Comparison of ENCODE assay signal across 29 cellular contexts in the genomic region with DNA sequence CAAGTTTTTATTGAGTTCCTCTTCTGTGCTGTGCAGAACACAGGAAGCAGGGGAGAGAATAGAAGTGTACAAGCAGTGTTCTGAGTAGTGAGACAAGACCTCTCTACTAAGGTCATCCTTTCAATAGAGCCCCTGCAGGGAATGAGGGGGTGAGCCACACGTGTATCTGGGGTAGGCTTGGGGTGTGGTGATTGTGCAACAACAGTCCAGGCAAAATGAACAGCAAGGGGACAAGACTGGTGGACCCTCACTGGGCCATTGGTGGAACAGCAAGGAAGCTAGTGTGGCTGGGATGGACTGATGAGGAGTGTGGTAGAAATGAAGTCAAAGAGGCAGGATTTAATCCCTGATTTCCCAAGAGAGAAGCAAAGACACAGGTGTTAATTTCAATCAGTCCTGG. TPM values are rescaled to one million over a fixed set of nuclear protein-coding genes. Genes with fewer than 3 reads are reported as not detected.
A peak's percentile ranks its signal among the peaks of the same experiment; 100 is the strongest.
DNase-seq lines count a peak whose midpoint lies in the region; ATAC-seq and TF ChIP-seq lines count a peak whose summit lies in the region.
"Had no signal": no experiment of that assay in that cellular context is flagged by ENCODE, and none has a peak within 500 bp of the region (broad histone marks: within the 10 kb centered on the region; RNA-seq: fewer than 3 reads in every experiment).

No MANE protein-coding gene starts in this region.

- peaks cover 33% of the 10 kb centered on the region for H3K36me3 Mint-ChIP-seq in activated CD4-positive, alpha-beta T cell treated with anti-CD3 and anti-CD28 coated beads for 36 hours (ENCODE audit: low read depth)
- H3K36me3 Mint-ChIP-seq in CD4-positive, alpha-beta memory T cell, result peaks cover 45 to 78% of the 10 kb centered on the region in 2 donors
- H3K36me3 Mint-ChIP-seq in activated CD8-positive, alpha-beta T cell treated with anti-CD3 and anti-CD28 coated beads for 36 hours (ENCODE audit: low read depth), result peaks cover 25% of the 10 kb centered on the region
- H3K36me3 Mint-ChIP-seq in memory B cell (peaks cover 24% of the 10 kb centered on the region), nephron progenitor cell (ENCODE audit: low read depth) (peaks cover 71% of the 10 kb centered on the region)

- H3K27me3 ChIP-seq in CD4-positive, alpha-beta memory T cell (ENCODE audit: insufficient read depth, low read length), result no peaks in the 10 kb centered on the region
- H3K27me3 ChIP-seq: adrenal gland, colonic mucosa, esophagus squamous epithelium, left lung, sigmoid colon had no signal

- no peaks in the 10 kb centered on the region for H3K27me3 Mint-ChIP-seq in activated CD4-positive, alpha-beta T cell treated with anti-CD3 and anti-CD28 coated beads for 36 hours
- no peaks in the 10 kb centered on the region for H3K27me3 Mint-ChIP-seq in CD4-positive, alpha-beta memory T cell
- no peaks in the 10 kb centered on the region for H3K27me3 Mint-ChIP-seq in activated CD8-positive, alpha-beta T cell treated with anti-CD3 and anti-CD28 coated beads for 36 hours
- H3K27me3 Mint-ChIP-seq in memory B cell (no peaks in the 10 kb centered on the region), nephron progenitor cell (ENCODE audit: low read depth, poor library complexity) (no peaks in the 10 kb centered on the region)

- H3K36me3 ChIP-seq in CD4-positive, alpha-beta memory T cell (ENCODE audit: insufficient read depth, low read length), result peaks cover 55% of the 10 kb centered on the region

- no peak for DNase-seq in activated CD4-positive, alpha-beta T cell treated with anti-CD3 and anti-CD28 coated beads for 36 hours
- DNase-seq in activated CD4-positive, alpha-beta T cell treated with anti-CD3 and anti-CD28 coated beads, Interleukin-2, amount 50 U/mL, for 4 hours, result no peak
- no peak for DNase-seq in CD4-positive, alpha-beta memory T cell
- no peak for DNase-seq in activated CD8-positive, alpha-beta T cell treated with anti-CD3 and anti-CD28 coated beads for 36 hours
- DNase-seq in memory B cell (ENCODE audit: low spot score in 2 of 2) (no peak), MV-4-11 (lab: John Stamatoyannopoulos, UW) (no peak), nephron progenitor cell (no peak)
- DNase-seq: 8988T; activated CD4-positive, alpha-beta T cell treated with anti-CD3 and anti-CD28 coated beads for 1 hour; adrenal gland; colonic mucosa; DMS53; effector memory CD4-positive, alpha-beta T cell; esophagus squamous epithelium; GDM1; hippocampal formation; left lung; NCI-H2171; NCI-H524; PC-9; posterior cingulate gyrus; SIG-M5; sigmoid colon; trophoblast cell had no signal

- no peak overlapping the region for H3K27ac ChIP-seq in CD4-positive, alpha-beta memory T cell (ENCODE audit: low read depth, low read length)
- H3K27ac ChIP-seq: adrenal gland, colonic mucosa, esophagus squamous epithelium, KMS-11, left lung, PC-9, sigmoid colon had no signal

- peak overlapping the region; percentile 40 for H3K27ac Mint-ChIP-seq in activated CD4-positive, alpha-beta T cell treated with anti-CD3 and anti-CD28 coated beads for 36 hours
- peak overlapping the region in 4 of 7 donors; percentile 77 to 80 (median 78) for H3K27ac Mint-ChIP-seq in CD4-positive, alpha-beta memory T cell
- peak overlapping the region; percentile 16 for H3K27ac Mint-ChIP-seq in activated CD8-positive, alpha-beta T cell treated with anti-CD3 and anti-CD28 coated beads for 36 hours
- peak overlapping the region; percentile 71 for H3K27ac Mint-ChIP-seq in memory B cell
- no peak overlapping the region for H3K27ac Mint-ChIP-seq in nephron progenitor cell
- H3K27ac Mint-ChIP-seq: mesothelial cell of epicardium, nephron had no signal

- no peaks in the 10 kb centered on the region for H3K4me1 Mint-ChIP-seq in activated CD4-positive, alpha-beta T cell treated with anti-CD3 and anti-CD28 coated beads for 36 hours
- H3K4me1 Mint-ChIP-seq in CD4-positive, alpha-beta memory T cell, result peaks cover 0 to 1% (median 0%) of the 10 kb centered on the region in 4 donors
- no peaks in the 10 kb centered on the region for H3K4me1 Mint-ChIP-seq in activated CD8-positive, alpha-beta T cell treated with anti-CD3 and anti-CD28 coated beads for 36 hours (ENCODE audit: low read depth)
- H3K4me1 Mint-ChIP-seq in memory B cell (no peaks in the 10 kb centered on the region), nephron progenitor cell (no peaks in the 10 kb centered on the region)
- H3K4me1 Mint-ChIP-seq: mesothelial cell of epicardium had no signal

- CTCF ChIA-PET in activated CD4-positive, alpha-beta T cell treated with anti-CD3 and anti-CD28 coated beads for 36 hours (lab: Charles Lee), result interaction anchor here (0.6 kb wide), 1 partner anchor 8 kb away, joined by 3 read pairs; no protein-coding TSS in a partner anchor
- CTCF ChIA-PET in CD4-positive, alpha-beta memory T cell (lab: Charles Lee; ENCODE audit: partially characterized antibody), result no interaction called here
- CTCF ChIA-PET in activated CD8-positive, alpha-beta T cell treated with anti-CD3 and anti-CD28 coated beads for 36 hours (lab: Charles Lee), result no interaction called here

- intact Hi-C loops in activated CD4-positive, alpha-beta T cell treated with anti-CD3 and anti-CD28 coated beads for 36 hours (cut with DNase I, micrococcal nuclease), result no loop called here
- intact Hi-C loops in CD4-positive, alpha-beta memory T cell (cut with micrococcal nuclease), result no loop called here
- intact Hi-C loops in activated CD8-positive, alpha-beta T cell treated with anti-CD3 and anti-CD28 coated beads for 36 hours (cut with micrococcal nuclease), result no loop called here

- no peak overlapping the region for H3K4me3 Mint-ChIP-seq in activated CD4-positive, alpha-beta T cell treated with anti-CD3 and anti-CD28 coated beads for 36 hours
- H3K4me3 Mint-ChIP-seq in CD4-positive, alpha-beta memory T cell, result no peak overlapping the region
- H3K4me3 Mint-ChIP-seq in activated CD8-positive, alpha-beta T cell treated with anti-CD3 and anti-CD28 coated beads for 36 hours, result no peak overlapping the region
- H3K4me3 Mint-ChIP-seq in memory B cell (no peak overlapping the region), nephron progenitor cell (no peak overlapping the region)
- H3K4me3 Mint-ChIP-seq: mesothelial cell of epicardium, nephron had no signal

- POLR2A ChIA-PET in activated CD4-positive, alpha-beta T cell treated with anti-CD3 and anti-CD28 coated beads for 36 hours (lab: Charles Lee), result interaction anchor here (0.6 kb wide), 1 partner anchor 147 kb away, joined by 3 read pairs; no protein-coding TSS in a partner anchor
- POLR2A ChIA-PET in CD4-positive, alpha-beta memory T cell (lab: Charles Lee; ENCODE audit: partially characterized antibody), result no interaction called here
- POLR2A ChIA-PET in activated CD8-positive, alpha-beta T cell treated with anti-CD3 and anti-CD28 coated beads for 36 hours (lab: Charles Lee), result no interaction called here

- no peak for TF ChIP-seq CTCF in activated CD8-positive, alpha-beta T cell treated with anti-CD3 and anti-CD28 coated beads for 36 hours (IDR thresholded peaks at IDR 0.05)
- TF ChIP-seq CTCF in nephron progenitor cell (IDR thresholded peaks at IDR 0.05), result no peak

- ATAC-seq in activated CD4-positive, alpha-beta T cell treated with anti-CD3 and anti-CD28 coated beads for 36 hours, result no peak
- ATAC-seq in activated CD8-positive, alpha-beta T cell treated with anti-CD3 and anti-CD28 coated beads for 36 hours, result no peak
- no peak for ATAC-seq in memory B cell (ENCODE audit: low read depth)
- ATAC-seq in GM21367 (IDR thresholded peaks at IDR 0.05; ENCODE audit: unreplicated experiment), result no peak
- ATAC-seq: left lung had no signal

- no peaks in the 10 kb centered on the region for H3K9me3 Mint-ChIP-seq in activated CD4-positive, alpha-beta T cell treated with anti-CD3 and anti-CD28 coated beads for 36 hours (ENCODE audit: low read depth)
- peaks cover 0 to 2% (median 0%) of the 10 kb centered on the region in 8 donors for H3K9me3 Mint-ChIP-seq in CD4-positive, alpha-beta memory T cell
- no peaks in the 10 kb centered on the region for H3K9me3 Mint-ChIP-seq in activated CD8-positive, alpha-beta T cell treated with anti-CD3 and anti-CD28 coated beads for 36 hours
- H3K9me3 Mint-ChIP-seq in memory B cell (no peaks in the 10 kb centered on the region), nephron progenitor cell (no peaks in the 10 kb centered on the region)
- H3K9me3 Mint-ChIP-seq: mesothelial cell of epicardium, nephron had no signal

- H3K4me1 ChIP-seq in CD4-positive, alpha-beta memory T cell (ENCODE audit: insufficient read depth, low read length), result no peaks in the 10 kb centered on the region
- H3K4me1 ChIP-seq: adrenal gland, colonic mucosa, esophagus squamous epithelium had no signal

- H3K9me3 ChIP-seq in CD4-positive, alpha-beta memory T cell (ENCODE audit: control insufficient read depth in 1 of 2, low read length in 2 of 2), result no peaks in the 10 kb centered on the region
- H3K9me3 ChIP-seq: adrenal gland, colonic mucosa, esophagus squamous epithelium, left lung, sigmoid colon had no signal

- H3K4me3 ChIP-seq in CD4-positive, alpha-beta memory T cell (ENCODE audit: low read length in 2 of 2), result no peak overlapping the region
- H3K4me3 ChIP-seq: adrenal gland, colonic mucosa, esophagus squamous epithelium, left lung, PC-9, sigmoid colon had no signal

RNA-seq across cellular contexts. Expression of a gene that starts 8.2 kb away (rescaled TPM):
- total RNA-seq in activated CD4-positive, alpha-beta T cell treated with anti-CD3 and anti-CD28 coated beads for 36 hours, result under 1 TPM in 1 of 2 experiments, not detected in 1; 0.16 TPM
- total RNA-seq in CD4-positive, alpha-beta memory T cell, result not detected
- not detected for polyA plus RNA-seq in CD4-positive, alpha-beta memory T cell
- total RNA-seq in activated CD8-positive, alpha-beta T cell treated with anti-CD3 and anti-CD28 coated beads for 36 hours, result under 1 TPM; 0.22 to 0.36 TPM
- total RNA-seq: bronchial epithelial cell, mesothelial cell of epicardium had no signal
